ENCODE assay signal across 11 cellular contexts in genomic region chr20:51462566-51463276, GRCh38.
DNase-seq lines count a peak whose midpoint lies in the region; ATAC-seq and TF ChIP-seq lines count a peak whose summit lies in the region.
"Had no signal": no experiment of that assay in that cellular context is flagged by ENCODE, and none has a peak within 500 bp of the region (broad histone marks: within the 10 kb centered on the region; RNA-seq: fewer than 3 reads in every experiment).

No MANE protein-coding gene starts in this region.

- intact Hi-C loops in activated CD4-positive, alpha-beta T cell treated with anti-CD3 and anti-CD28 coated beads for 36 hours (cut with DNase I, micrococcal nuclease): loop anchor here in 1 of 2 experiments (5.0 kb wide), 1 partner anchor 40 kb away; no protein-coding TSS in a partner anchor
- intact Hi-C loops in esophagus squamous epithelium (cut with DNase I): no loop called here
- intact Hi-C loops in mucosa of descending colon (cut with DNase I, micrococcal nuclease): no loop called here

- peak; percentile 1 for DNase-seq in activated CD4-positive, alpha-beta T cell treated with anti-CD3 and anti-CD28 coated beads for 36 hours
- no peak for DNase-seq in activated CD4-positive, alpha-beta T cell treated with anti-CD3 and anti-CD28 coated beads for 48 hours
- no peak for DNase-seq in esophagus squamous epithelium (lab: John Stamatoyannopoulos, UW)
- peak; percentile 58 to 76 (median 68) for DNase-seq in mucosa of descending colon
- DNase-seq in ureter (ENCODE audit: low spot score): peak; percentile 83
- DNase-seq in effector memory CD8-positive, alpha-beta T cell: no peak
- no peak for DNase-seq in RWPE1 (ENCODE audit: low spot score)
- DNase-seq: activated T-cell treated with anti-CD3 and anti-CD28 coated beads, Interleukin-2, amount 50 U/mL, for 48 hours; MM.1S; occipital lobe had no signal

- TF ChIP-seq CTCF in esophagus squamous epithelium (IDR thresholded peaks at IDR 0.05): no peak
- no peak for TF ChIP-seq CTCF in mucosa of descending colon (IDR thresholded peaks at IDR 0.05)
- TF ChIP-seq CTCF in RWPE1 (conservative IDR thresholded peaks at IDR 0.05; ENCODE audit: low read depth): no peak

- H3K4me3 Mint-ChIP-seq in activated CD4-positive, alpha-beta T cell treated with anti-CD3 and anti-CD28 coated beads for 36 hours: no peak overlapping the region
- H3K4me3 Mint-ChIP-seq in effector memory CD8-positive, alpha-beta T cell: no peak overlapping the region

- 67 to 99% methylated on average over 5 to 11 of the region's 12 CpGs for WGBS in esophagus squamous epithelium, 2 donors

- H3K36me3 Mint-ChIP-seq in activated CD4-positive, alpha-beta T cell treated with anti-CD3 and anti-CD28 coated beads for 36 hours (ENCODE audit: low read depth): peaks cover 63% of the 10 kb centered on the region
- peaks cover 57% of the 10 kb centered on the region for H3K36me3 Mint-ChIP-seq in effector memory CD8-positive, alpha-beta T cell (ENCODE audit: insufficient read depth)

- no peak for ATAC-seq in activated CD4-positive, alpha-beta T cell treated with anti-CD3 and anti-CD28 coated beads for 36 hours
- ATAC-seq in mucosa of descending colon: peak; percentile 63
- ATAC-seq in effector memory CD8-positive, alpha-beta T cell (replicated peaks): no peak
- ATAC-seq in GM19467 (IDR thresholded peaks at IDR 0.05; ENCODE audit: unreplicated experiment): no peak

- H3K27ac ChIP-seq in esophagus squamous epithelium (peak overlapping the region in 3 of 4 donors; percentile 1 to 52 (median 34)), RWPE1 (no peak overlapping the region; the same call in 1 of the 2 replicates)

- no peaks in the 10 kb centered on the region for H3K27me3 ChIP-seq in esophagus squamous epithelium

- peaks cover 31% of the 10 kb centered on the region for H3K4me1 Mint-ChIP-seq in activated CD4-positive, alpha-beta T cell treated with anti-CD3 and anti-CD28 coated beads for 36 hours
- peaks cover 22 to 48% of the 10 kb centered on the region in 2 donors for H3K4me1 Mint-ChIP-seq in effector memory CD8-positive, alpha-beta T cell (ENCODE audit: low read depth in 2 of 2)

- H3K4me1 ChIP-seq in esophagus squamous epithelium (peaks cover 4 to 32% (median 5%) of the 10 kb centered on the region in 3 donors), mucosa of descending colon (ENCODE audit: low read depth) (peaks cover 3% of the 10 kb centered on the region)

- H3K27ac Mint-ChIP-seq in activated CD4-positive, alpha-beta T cell treated with anti-CD3 and anti-CD28 coated beads for 36 hours: no peak overlapping the region
- H3K27ac Mint-ChIP-seq in effector memory CD8-positive, alpha-beta T cell: peak overlapping the region in 1 of 2 donors; percentile 92

- H3K4me3 ChIP-seq in esophagus squamous epithelium (no peak overlapping the region), mucosa of descending colon (no peak overlapping the region)

- H3K36me3 ChIP-seq in esophagus squamous epithelium (peaks cover 0 to 7% (median 0%) of the 10 kb centered on the region in 3 donors), mucosa of descending colon (ENCODE audit: low read depth) (no peaks in the 10 kb centered on the region)

- H3K9me3 ChIP-seq in esophagus squamous epithelium (no peaks in the 10 kb centered on the region), mucosa of descending colon (no peaks in the 10 kb centered on the region)

- no peaks in the 10 kb centered on the region for H3K27me3 Mint-ChIP-seq in activated CD4-positive, alpha-beta T cell treated with anti-CD3 and anti-CD28 coated beads for 36 hours
- H3K27me3 Mint-ChIP-seq in effector memory CD8-positive, alpha-beta T cell: no peaks in the 10 kb centered on the region

- POLR2A ChIA-PET in activated CD4-positive, alpha-beta T cell treated with anti-CD3 and anti-CD28 coated beads for 36 hours (lab: Charles Lee): no interaction called here
- POLR2A ChIA-PET in RWPE1 (lab: Yijun Ruan, JAX; ENCODE audit: low non-redundant PET): no interaction called here

- no peak for TF ChIP-seq POLR2A in esophagus squamous epithelium (IDR thresholded peaks at IDR 0.05)

- CTCF ChIA-PET in activated CD4-positive, alpha-beta T cell treated with anti-CD3 and anti-CD28 coated beads for 36 hours (lab: Charles Lee): interaction anchor here (0.6 to 1.3 kb wide), 3 partner anchors 80 to 167 kb away, joined by 3 to 6 read pairs (median 3); partner anchors contain the start of gene NFATC2
- CTCF ChIA-PET in RWPE1 (lab: Yijun Ruan, JAX): interaction anchor here (1.4 kb wide), 1 partner anchor 91 kb away, joined by 4 read pairs; no protein-coding TSS in a partner anchor

- no peaks in the 10 kb centered on the region for H3K9me3 Mint-ChIP-seq in activated CD4-positive, alpha-beta T cell treated with anti-CD3 and anti-CD28 coated beads for 36 hours (ENCODE audit: low read depth)
- no peaks in the 10 kb centered on the region for H3K9me3 Mint-ChIP-seq in effector memory CD8-positive, alpha-beta T cell

Comparison
In these comparisons a context has a peak if more than half of its experiments do, and no peak if none do; other contexts are left out.
1. DNase-seq: peak in activated CD4-positive, alpha-beta T cell treated with anti-CD3 and anti-CD28 coated beads for 36 hours (single experiment), mucosa of descending colon (3 of 3) and ureter (single experiment); none in activated CD4-positive, alpha-beta T cell treated with anti-CD3 and anti-CD28 coated beads for 48 hours (single experiment), esophagus squamous epithelium (single experiment), effector memory CD8-positive, alpha-beta T cell (0 of 3) and RWPE1 (single experiment).